Comparison of ENCODE assay signal across 8 cellular contexts in the genomic region with DNA sequence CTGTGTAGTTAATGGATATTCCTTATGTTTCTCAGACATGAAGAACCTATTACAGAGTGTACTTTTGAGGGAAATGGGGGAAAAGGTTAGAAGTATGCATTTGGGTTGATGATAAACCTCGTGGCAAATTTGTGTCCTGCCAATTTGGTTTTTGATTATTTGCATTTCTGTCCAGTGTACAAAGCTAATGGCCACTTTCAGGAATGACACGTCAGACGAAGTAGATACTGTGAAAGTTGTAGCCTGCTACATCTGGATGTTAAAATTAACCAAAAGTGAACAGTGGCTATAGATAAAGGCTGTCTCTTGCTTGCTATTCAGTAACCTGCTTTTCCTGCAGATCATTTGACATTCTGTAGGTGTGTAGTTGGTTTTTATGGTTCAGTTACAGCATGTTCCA. TPM values are rescaled to one million over a fixed set of nuclear protein-coding genes. Genes with fewer than 3 reads are reported as not detected.
DNase-seq lines count a peak whose midpoint lies in the region; ATAC-seq and TF ChIP-seq lines count a peak whose summit lies in the region.

No MANE protein-coding gene starts in this region.

- H3K9ac ChIP-seq in rectal smooth muscle tissue (ENCODE audit: low read length) = no peak overlapping the region

- peak overlapping the region; percentile 82 for H3K4me3 Mint-ChIP-seq in endothelial cell (ENCODE audit: unreplicated experiment)

- peak; percentile 35 for ATAC-seq in GM19324 (IDR thresholded peaks at IDR 0.05; ENCODE audit: low FRiP score, unreplicated experiment)

- peaks cover 7% of the 10 kb centered on the region for H3K4me1 Mint-ChIP-seq in endothelial cell (ENCODE audit: unreplicated experiment)

- H3K36me3 ChIP-seq in rectal smooth muscle tissue (ENCODE audit: control insufficient read depth, insufficient read depth, low read length) = no peaks in the 10 kb centered on the region

- no peak overlapping the region for H3K27ac Mint-ChIP-seq in endothelial cell (ENCODE audit: unreplicated experiment)

- H3K4me1 ChIP-seq in rectal smooth muscle tissue (ENCODE audit: control insufficient read depth, insufficient read depth, low read length) = no peaks in the 10 kb centered on the region

- H3K9me3 Mint-ChIP-seq in endothelial cell (ENCODE audit: unreplicated experiment) = no peaks in the 10 kb centered on the region

- peaks cover 5% of the 10 kb centered on the region for H3K27me3 Mint-ChIP-seq in endothelial cell (ENCODE audit: unreplicated experiment)

- H3K36me3 Mint-ChIP-seq in endothelial cell (ENCODE audit: low read depth, unreplicated experiment) = no peaks in the 10 kb centered on the region

- peak overlapping the region; percentile 80 for H3K4me3 ChIP-seq in rectal smooth muscle tissue (ENCODE audit: low read length)

- TF ChIP-seq CTCF in 22Rv1 (IDR thresholded peaks at IDR 0.05) = no peak
- no peak for TF ChIP-seq CTCF in endothelial cell (IDR thresholded peaks at IDR 0.05; ENCODE audit: unreplicated experiment)

- H3K27ac ChIP-seq in 22Rv1 = peak overlapping the region; percentile 62
- no peak overlapping the region for H3K27ac ChIP-seq in rectal smooth muscle tissue (ENCODE audit: low read depth, low read length)

- no peaks in the 10 kb centered on the region for H3K27me3 ChIP-seq in rectal smooth muscle tissue (ENCODE audit: control insufficient read depth, insufficient read depth, low read length)

- DNase-seq in NAMALWA (ENCODE audit: low spot score) (peak; percentile 29), endothelial cell (ENCODE audit: low spot score) (no peak), HPDE6-E6E7 (ENCODE audit: extremely low spot score) (no peak), D341Med (ENCODE audit: low spot score) (no peak), NCI-H1105 treated with DMSO at 0.1 percent for 48 hours (lab: John Stamatoyannopoulos, UW) (no peak)

RNA-seq across cellular contexts. Expression of a gene that starts 1.0 kb away (rescaled TPM):
- total RNA-seq in endothelial cell (ENCODE audit: unreplicated experiment) = 74.6 TPM
